Comparison of ENCODE assay signal across 1 cellular context in the genomic region with DNA sequence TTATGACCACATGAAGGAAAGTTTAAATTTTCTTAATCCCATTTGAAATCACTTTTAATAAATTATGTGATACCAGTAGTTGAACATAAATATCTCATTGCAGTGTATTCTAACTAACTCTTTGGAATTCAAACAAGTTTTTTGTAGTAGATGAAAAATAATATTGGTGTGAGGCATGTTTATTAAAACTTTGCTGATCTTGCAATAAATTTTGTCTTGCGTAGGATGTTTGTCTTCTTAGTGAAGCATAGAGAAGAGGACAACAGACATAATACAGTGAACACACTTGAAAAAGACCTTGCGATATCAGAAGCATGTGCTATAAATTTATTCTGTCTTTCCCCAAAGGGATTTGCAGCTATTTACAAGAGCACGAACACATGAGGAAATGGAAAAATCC.
TF ChIP-seq lines count a peak whose summit lies in the region.

No MANE protein-coding gene starts in this region.

TF ChIP-seq in GM23338, 12 proteins besides CTCF, POLR2A, EP300 and RAD21 (continued from another document):
- TF ChIP-seq REST (IDR thresholded peaks at IDR 0.05; ENCODE audit: unreplicated experiment): no peak
- TF ChIP-seq CREB1 (CRISPR knock-in tag; IDR thresholded peaks at IDR 0.05; ENCODE audit: low read depth): no peak
- no peak for TF ChIP-seq NANOG (IDR thresholded peaks at IDR 0.05; ENCODE audit: borderline replicate concordance)
- TF ChIP-seq STAT1 (IDR thresholded peaks at IDR 0.05; ENCODE audit: unreplicated experiment): no peak
- TF ChIP-seq ETS1 (IDR thresholded peaks at IDR 0.05): no peak
- TF ChIP-seq EZH2 (IDR thresholded peaks at IDR 0.05; ENCODE audit: low read depth, unreplicated experiment): no peak
- no peak for TF ChIP-seq EZH2phosphoT487 (IDR thresholded peaks at IDR 0.05; ENCODE audit: unreplicated experiment)
- TF ChIP-seq ZNF331 (CRISPR knock-in tag; IDR thresholded peaks at IDR 0.05; ENCODE audit: low read depth): no peak
- TF ChIP-seq JUNB (IDR thresholded peaks at IDR 0.05; ENCODE audit: unreplicated experiment): no peak
TF ChIP-seq in GM23338: peak in this region for 0.
